8 cellular contexts compared by ENCODE assay signal in genomic region chr15:68924866-68925599, GRCh38. TPM values are rescaled to one million over a fixed set of nuclear protein-coding genes. Genes with fewer than 3 reads are reported as not detected.
DNase-seq lines count a peak whose midpoint lies in the region; ATAC-seq and TF ChIP-seq lines count a peak whose summit lies in the region.

No MANE protein-coding gene starts in this region.

- BruUV-seq in PC-3 (replicated peaks; lab: Mats Ljungman, UMichigan), result no TSS peak

- H3K36me3 Mint-ChIP-seq in nephron (ENCODE audit: low read depth), result no peaks in the 10 kb centered on the region

- H3K4me2 ChIP-seq in KMS-11, result no peak overlapping the region
- H3K4me2 ChIP-seq in PC-3 (ENCODE audit: low read length), result no peak overlapping the region

- peak; percentile 10 for DNase-seq in DMS153 (lab: John Stamatoyannopoulos, UW)
- peak; percentile 86 for DNase-seq in PC-3
- peak; percentile 65 for DNase-seq in activated T-cell treated with anti-CD3 and anti-CD28 coated beads, Interleukin-2, amount 50 U/mL, for 1 hour
- peak; percentile 64 for DNase-seq in fibroblast of gingiva (ENCODE audit: low read depth)
- DNase-seq in substantia nigra (lab: John Stamatoyannopoulos, UW), result peak in 46 of 49 donors; percentile 5 to 85 (median 60)

- H3F3A ChIP-seq in PC-3 (ENCODE audit: low read length, unreplicated experiment), result no peaks in the 10 kb centered on the region

- peaks cover 4% of the 10 kb centered on the region for H3K27me3 Mint-ChIP-seq in nephron (ENCODE audit: low read depth)

- H3K9me3 Mint-ChIP-seq in nephron, result peaks cover 2% of the 10 kb centered on the region

- no peaks in the 10 kb centered on the region for H3K79me2 ChIP-seq in KMS-11 (ENCODE audit: insufficient read depth, low read depth)
- no peaks in the 10 kb centered on the region for H3K79me2 ChIP-seq in PC-3 (ENCODE audit: low read length)

- no peak overlapping the region for H3K4me3 Mint-ChIP-seq in nephron

- CTCF ChIA-PET in PC-3 (lab: Charles Lee), result interaction anchor here (0.6 to 1.0 kb wide), 5 partner anchors 36 to 251 kb away, joined by 3 to 8 read pairs (median 3); no protein-coding TSS in a partner anchor

- H3K4me1 ChIP-seq in KMS-11 (ENCODE audit: low read depth, poor library complexity, severe bottlenecking), result peaks cover 4% of the 10 kb centered on the region
- H3K4me1 ChIP-seq in PC-3 (ENCODE audit: insufficient read depth, low read length), result no peaks in the 10 kb centered on the region

- no peaks in the 10 kb centered on the region for H3K9me3 ChIP-seq in PC-3 (ENCODE audit: low read length)

- no peak overlapping the region for H3K4me3 ChIP-seq in KMS-11 (IDR thresholded peaks at IDR 0.05; ENCODE audit: insufficient read depth, low read depth, low read length)
- no peak overlapping the region for H3K4me3 ChIP-seq in PC-3 (ENCODE audit: low read length)

- POLR2A ChIA-PET in PC-3 (lab: Charles Lee; ENCODE audit: unreplicated experiment), result no interaction called here

- no peak overlapping the region for H3K27ac Mint-ChIP-seq in nephron

- no peaks in the 10 kb centered on the region for H3K36me3 ChIP-seq in KMS-11 (ENCODE audit: insufficient read depth)
- no peaks in the 10 kb centered on the region for H3K36me3 ChIP-seq in PC-3 (ENCODE audit: low read depth, low read length)

- H4K20me1 ChIP-seq in KMS-11 (ENCODE audit: insufficient read depth), result no peaks in the 10 kb centered on the region
- H4K20me1 ChIP-seq in PC-3 (ENCODE audit: low read length), result no peaks in the 10 kb centered on the region

- intact Hi-C loops in PC-3 (cut with micrococcal nuclease), result loop anchor here (5.0 kb wide), 1 partner anchor 373 kb away; no protein-coding TSS in a partner anchor

- H3K27ac ChIP-seq in KMS-11 (no peak overlapping the region), PC-3 (ENCODE audit: low read length) (no peak overlapping the region), substantia nigra (ENCODE audit: low read depth, low read length, poor library complexity, severe bottlenecking) (no peak overlapping the region)

- H3K9ac ChIP-seq in KMS-11, result no peak overlapping the region
- H3K9ac ChIP-seq in PC-3 (ENCODE audit: low read length), result no peak overlapping the region

- H3K27me3 ChIP-seq in KMS-11 (ENCODE audit: insufficient read depth, low read depth), result no peaks in the 10 kb centered on the region
- no peaks in the 10 kb centered on the region for H3K27me3 ChIP-seq in PC-3 (ENCODE audit: low read length)

- no peaks in the 10 kb centered on the region for H3K4me1 Mint-ChIP-seq in nephron

- H3K9me2 ChIP-seq in PC-3 (replicated peaks; ENCODE audit: low read length), result no peaks in the 10 kb centered on the region

- peak; percentile 96 for TF ChIP-seq CTCF in KMS-11 (conservative IDR thresholded peaks at IDR 0.05; ENCODE audit: low read depth, low read length)
- TF ChIP-seq CTCF in PC-3 (conservative IDR thresholded peaks at IDR 0.05; ENCODE audit: low read depth, low read length), result peak; percentile 90
- TF ChIP-seq CTCF in nephron (IDR thresholded peaks at IDR 0.05; ENCODE audit: unreplicated experiment in 3 of 3), result peak; percentile 83 to 89 (median 89)

- no peak overlapping the region for H2AFZ ChIP-seq in KMS-11 (ENCODE audit: low read depth)
- peak overlapping the region; percentile 65 for H2AFZ ChIP-seq in PC-3 (ENCODE audit: low read length)

- peak; percentile 87 for ATAC-seq in PC-3
- ATAC-seq in GM19351 (IDR thresholded peaks at IDR 0.05; ENCODE audit: unreplicated experiment), result no peak

RNA-seq across cellular contexts. Expression of gene SPESP1, which starts 5.3 kb away (rescaled TPM):
- total RNA-seq in PC-3 (2014; rRNA removed), result not detected in 2 replicates

Comparison
In these comparisons a context has a peak if more than half of its experiments do, and no peak if none do; other contexts are left out.
1. DNase-seq: peak in every context shown above with its lines; median percentile 86 in PC-3; 65 in activated T-cell treated with anti-CD3 and anti-CD28 coated beads, Interleukin-2, amount 50 U/mL, for 1 hour; 64 in fibroblast of gingiva; 60 in substantia nigra; 10 in DMS153.